ENCODE assay signal across 18 cellular contexts in genomic region chr17:76232342-76232741, GRCh38. TPM values are rescaled to one million over a fixed set of nuclear protein-coding genes. Genes with fewer than 3 reads are reported as not detected.
A peak's percentile ranks its signal among the peaks of the same experiment; 100 is the strongest.
DNase-seq lines count a peak whose midpoint lies in the region; ATAC-seq, FAIRE-seq and TF ChIP-seq lines count a peak whose summit lies in the region.
"Had no signal": no experiment of that assay in that cellular context is flagged by ENCODE, and none has a peak within 500 bp of the region (broad histone marks: within the 10 kb centered on the region; RNA-seq: fewer than 3 reads in every experiment).

No MANE protein-coding gene starts in this region.

- no peaks in the 10 kb centered on the region for H3K4me1 ChIP-seq in BE2C
- H3K4me1 ChIP-seq: colonic mucosa, esophagus muscularis mucosa, tibial artery had no signal

- TF ChIP-seq CTCF in bronchial epithelial cell (IDR thresholded peaks at IDR 0.05; ENCODE audit: insufficient read depth, low read length, severe bottlenecking) (no peak), BE2C (IDR thresholded peaks at IDR 0.05; ENCODE audit: low read depth, low read length) (no peak)

- no peak for ATAC-seq in GM18870 (IDR thresholded peaks at IDR 0.05; ENCODE audit: unreplicated experiment)
- ATAC-seq: T-helper 17 cell had no signal

- H3K36me3 ChIP-seq in bronchial epithelial cell (ENCODE audit: control insufficient read depth, insufficient read depth, low read length): no peaks in the 10 kb centered on the region
- no peaks in the 10 kb centered on the region for H3K36me3 ChIP-seq in BE2C
- H3K36me3 ChIP-seq: colonic mucosa, esophagus muscularis mucosa, tibial artery had no signal

- DNase-seq in GM03348 (ENCODE audit: low spot score) (peak; percentile 67), NCI-H2171 treated with DMSO at 0.1 percent for 48 hours (lab: John Stamatoyannopoulos, UW) (peak; percentile 53), bronchial epithelial cell (ENCODE audit: low read depth) (peak; percentile 75), iris pigment epithelial cell (ENCODE audit: low read depth) (peak; percentile 78), NCI-H2081 (lab: John Stamatoyannopoulos, UW) (no peak), BE2C (no peak)
- DNase-seq: amniotic stem cell; colonic mucosa; GDM1; NCI-H1092; NCI-H524; nephron progenitor cell; stimulated activated CD4-positive, alpha-beta T cell treated with anti-CD3 and anti-CD28 coated beads, Interleukin-2, amount 100 ng/mL, for 48 hours; T-helper 17 cell; tibial artery had no signal

- H3K9me3 ChIP-seq in BE2C: no peaks in the 10 kb centered on the region
- H3K9me3 ChIP-seq: colonic mucosa, esophagus muscularis mucosa, tibial artery had no signal

- no peak for FAIRE-seq in bronchial epithelial cell (lab: Jason Lieb, UNC)

- H3K4me3 ChIP-seq in bronchial epithelial cell (ENCODE audit: low read depth, low read length): no peak overlapping the region
- H3K4me3 ChIP-seq in BE2C (ENCODE audit: low read depth, low read length): no peak overlapping the region
- H3K4me3 ChIP-seq: colonic mucosa, esophagus muscularis mucosa, lung, tibial artery had no signal

- H3K27me3 ChIP-seq in bronchial epithelial cell (ENCODE audit: control insufficient read depth, insufficient read depth, low read length): peaks cover 2% of the 10 kb centered on the region
- H3K27me3 ChIP-seq in BE2C: no peaks in the 10 kb centered on the region
- H3K27me3 ChIP-seq: colonic mucosa, esophagus muscularis mucosa had no signal

RNA-seq across cellular contexts. Expression of gene RNF157, which starts 8.0 kb away (rescaled TPM):
- not detected in 2 replicates for total RNA-seq in bronchial epithelial cell
- 10.1 TPM for polyA plus RNA-seq in BE2C (2012; ENCODE audit: insufficient read depth, insufficient read length, low read depth)

RNA-seq across cellular contexts. Expression of gene UBALD2, which starts 32.8 kb away (rescaled TPM):
- 3.4 and 7.3 TPM in 2 replicates for total RNA-seq in bronchial epithelial cell
- 191 TPM for polyA plus RNA-seq in BE2C (2012; ENCODE audit: insufficient read depth, insufficient read length, low read depth)

Comparison
In these comparisons a context has a peak if more than half of its experiments do, and no peak if none do; other contexts are left out.
1. DNase-seq: peak in GM03348 (single experiment), NCI-H2171 treated with DMSO at 0.1 percent for 48 hours (single experiment), bronchial epithelial cell (single experiment) and iris pigment epithelial cell (single experiment); none in NCI-H2081 (0 of 2) and BE2C (single experiment).